In the genomic region with DNA sequence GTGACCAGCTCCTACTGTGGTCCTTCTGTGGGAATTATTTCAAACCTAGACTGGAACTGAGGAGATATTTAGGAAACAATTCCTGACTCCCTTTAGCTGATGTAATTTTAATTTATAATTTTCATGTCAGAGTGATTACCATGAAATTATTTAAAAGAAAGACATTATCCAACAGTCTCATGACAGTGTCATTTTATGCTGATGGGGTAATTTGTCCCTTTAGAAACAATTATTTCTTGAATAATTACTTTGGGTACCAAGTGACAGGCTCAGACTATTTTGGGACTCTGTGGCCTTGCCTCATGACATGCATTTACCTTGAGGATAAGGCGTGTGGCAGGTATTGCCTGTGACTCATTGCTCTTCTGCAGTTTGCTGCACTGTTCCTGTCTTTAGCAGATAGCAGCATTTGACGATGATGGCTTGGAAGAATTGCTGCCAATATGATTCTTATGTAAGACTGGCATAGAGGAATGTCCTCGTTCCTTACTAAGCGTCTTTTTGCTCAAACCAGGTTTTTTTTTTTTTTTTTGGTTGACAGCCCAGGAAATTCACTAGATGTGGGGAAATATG, we compare ENCODE assay signal across 17 cellular contexts.
"Had no signal": no experiment of that assay in that cellular context is flagged by ENCODE, and none has a peak within 500 bp of the region (broad histone marks: within the 10 kb centered on the region; RNA-seq: fewer than 3 reads in every experiment).

No MANE protein-coding gene starts in this region.

- H3K4me3 Mint-ChIP-seq: activated CD4-positive, alpha-beta memory T cell treated with anti-CD3 and anti-CD28 coated beads, Interleukin-2, amount 10 ng/mL, durations not matched to agents 7 days and 5 days; activated naive CD8-positive, alpha-beta T cell treated with anti-CD3 and anti-CD28 coated beads, Interleukin-2, amount 10 ng/mL, durations not matched to agents 7 days and 5 days; activated T-cell treated with anti-CD3 and anti-CD28 coated beads, Interleukin-2, amount 50 U/mL, for 72 hours; nephron had no signal

- H3K36me3 ChIP-seq: ascending aorta, cardiac muscle cell, colonic mucosa, sigmoid colon, upper lobe of right lung had no signal

- H3K9me3 ChIP-seq: ascending aorta, colonic mucosa, psoas muscle, sigmoid colon, testis, upper lobe of right lung had no signal

- H3K27ac ChIP-seq: ascending aorta, cardiac muscle cell, colonic mucosa, psoas muscle, sigmoid colon, testis, upper lobe of right lung, VCaP had no signal

- ATAC-seq: activated T-cell treated with anti-CD3 and anti-CD28 coated beads, Interleukin-2, amount 50 U/mL, for 72 hours; psoas muscle; stimulated activated naive CD8-positive, alpha-beta T cell treated with anti-CD3 and anti-CD28 coated beads, Interleukin-15, Interleukin-2, amounts not matched to agents 100 U/mL and 50 U/mL, for 24 hours; upper lobe of right lung had no signal

- H3K4me1 ChIP-seq: ascending aorta, colonic mucosa, psoas muscle, sigmoid colon, testis, upper lobe of right lung had no signal

- H3K4me3 ChIP-seq: ascending aorta, cardiac muscle cell, colonic mucosa, psoas muscle, sigmoid colon, testis, upper lobe of right lung had no signal

- H3K4me1 Mint-ChIP-seq: activated CD4-positive, alpha-beta memory T cell treated with anti-CD3 and anti-CD28 coated beads, Interleukin-2, amount 10 ng/mL, durations not matched to agents 7 days and 5 days; nephron had no signal

- DNase-seq: activated CD4-positive, alpha-beta memory T cell treated with anti-CD3 and anti-CD28 coated beads, Interleukin-2, amount 10 ng/mL, durations not matched to agents 7 days and 5 days; activated CD8-positive, alpha-beta memory T cell treated with anti-CD3 and anti-CD28 coated beads, Interleukin-2, amount 50 U/mL, for 4 hours; activated gamma-delta T cell treated with Interleukin-2 at 50 U/mL for 16 hours; activated naive CD8-positive, alpha-beta T cell treated with anti-CD3 and anti-CD28 coated beads, Interleukin-2, amount 10 ng/mL, durations not matched to agents 7 days and 5 days; activated T-cell treated with anti-CD3 and anti-CD28 coated beads, Interleukin-2, amount 50 U/mL, for 72 hours; colonic mucosa; mesenchymal stem cell; psoas muscle; sigmoid colon; stimulated activated CD4-positive, alpha-beta T cell treated with anti-CD3 and anti-CD28 coated beads, Interleukin-2, amount 100 ng/mL, for 48 hours; stimulated activated naive CD8-positive, alpha-beta T cell treated with anti-CD3 and anti-CD28 coated beads, Interleukin-15, Interleukin-2, amounts not matched to agents 100 U/mL and 50 U/mL, for 24 hours; testis; upper lobe of right lung had no signal

- H3K27me3 ChIP-seq: ascending aorta, cardiac muscle cell, colonic mucosa, sigmoid colon, testis, upper lobe of right lung had no signal

- H3K27ac Mint-ChIP-seq: activated CD4-positive, alpha-beta memory T cell treated with anti-CD3 and anti-CD28 coated beads, Interleukin-2, amount 10 ng/mL, durations not matched to agents 7 days and 5 days; activated naive CD8-positive, alpha-beta T cell treated with anti-CD3 and anti-CD28 coated beads, Interleukin-2, amount 10 ng/mL, durations not matched to agents 7 days and 5 days; activated T-cell treated with anti-CD3 and anti-CD28 coated beads, Interleukin-2, amount 50 U/mL, for 72 hours; nephron had no signal

- H3K27me3 Mint-ChIP-seq: activated CD4-positive, alpha-beta memory T cell treated with anti-CD3 and anti-CD28 coated beads, Interleukin-2, amount 10 ng/mL, durations not matched to agents 7 days and 5 days; activated naive CD8-positive, alpha-beta T cell treated with anti-CD3 and anti-CD28 coated beads, Interleukin-2, amount 10 ng/mL, durations not matched to agents 7 days and 5 days had no signal
